1 cellular context compared by ENCODE assay signal in the genomic region with DNA sequence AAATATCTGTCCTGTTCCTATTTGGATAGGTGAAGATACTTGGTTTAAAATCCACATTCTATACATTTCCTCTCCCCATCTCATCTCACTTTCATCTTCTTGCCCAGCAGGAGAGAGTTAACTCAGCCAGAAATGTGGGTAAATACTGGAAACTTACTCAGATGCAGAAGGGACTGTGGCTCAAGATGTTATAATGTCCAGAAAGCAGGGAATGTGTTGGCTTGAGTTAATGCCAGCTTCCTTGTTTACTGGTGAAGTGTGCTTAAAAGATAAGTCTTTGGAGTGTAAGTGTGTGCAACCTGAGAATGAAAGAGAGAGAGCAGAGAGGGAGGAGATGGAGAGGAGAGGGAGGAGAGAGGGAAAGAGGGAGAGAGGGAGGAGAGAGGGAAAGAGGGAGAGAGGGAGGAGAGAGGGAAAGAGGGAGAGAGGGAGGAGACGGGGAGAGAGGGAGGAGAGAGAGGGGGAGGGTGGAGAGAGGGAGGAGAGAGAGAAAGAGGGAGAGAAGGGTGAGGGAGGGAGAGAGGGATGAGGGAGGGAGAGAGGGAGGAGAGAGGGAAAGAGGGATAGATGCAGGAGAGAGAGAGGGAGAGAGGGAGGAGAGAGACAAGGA.
TF ChIP-seq lines count a peak whose summit lies in the region.

No MANE protein-coding gene starts in this region.

TF ChIP-seq in K562, 482 proteins besides CTCF, POLR2A, EP300 and RAD21:
- no peak for TF ChIP-seq MED1 (CRISPR knock-in tag; IDR thresholded peaks at IDR 0.05; ENCODE audit: borderline replicate concordance)
- TF ChIP-seq, protein P1, sequence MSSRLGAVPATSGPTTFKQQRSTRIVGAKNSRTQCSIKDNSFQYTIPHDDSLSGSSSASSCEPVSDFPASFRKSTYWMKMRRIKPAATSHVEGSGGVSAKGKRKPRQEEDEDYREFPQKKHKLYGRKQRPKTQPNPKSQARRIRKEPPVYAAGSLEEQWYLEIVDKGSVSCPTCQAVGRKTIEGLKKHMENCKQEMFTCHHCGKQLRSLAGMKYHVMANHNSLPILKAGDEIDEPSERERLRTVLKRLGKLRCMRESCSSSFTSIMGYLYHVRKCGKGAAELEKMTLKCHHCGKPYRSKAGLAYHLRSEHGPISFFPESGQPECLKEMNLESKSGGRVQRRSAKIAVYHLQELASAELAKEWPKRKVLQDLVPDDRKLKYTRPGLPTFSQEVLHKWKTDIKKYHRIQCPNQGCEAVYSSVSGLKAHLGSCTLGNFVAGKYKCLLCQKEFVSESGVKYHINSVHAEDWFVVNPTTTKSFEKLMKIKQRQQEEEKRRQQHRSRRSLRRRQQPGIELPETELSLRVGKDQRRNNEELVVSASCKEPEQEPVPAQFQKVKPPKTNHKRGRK (tag; IDR thresholded peaks at IDR 0.05) = 0 out of 2 replicates have a peak, but pooled peaks have one; percentile 38
